29 cellular contexts compared by ENCODE assay signal in the genomic region with DNA sequence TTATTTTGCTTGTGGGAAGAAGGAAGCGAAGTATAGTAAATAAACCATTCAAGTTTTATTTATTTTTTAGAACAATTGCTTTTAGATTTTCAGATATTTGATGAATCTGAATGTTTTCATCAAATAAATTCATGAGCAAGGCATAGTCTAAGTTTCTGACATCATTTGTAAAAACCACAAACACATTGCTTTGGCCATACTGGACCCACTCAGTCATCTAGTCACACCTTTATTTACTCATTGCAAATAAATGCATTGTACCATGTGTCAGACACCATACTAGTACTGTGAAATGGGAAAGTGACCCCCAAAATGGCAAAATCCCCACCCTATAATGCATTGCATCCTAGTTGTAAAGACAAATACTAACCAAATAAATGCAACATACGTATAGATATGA.
DNase-seq lines count a peak whose midpoint lies in the region; ATAC-seq and TF ChIP-seq lines count a peak whose summit lies in the region.
"Had no signal": no experiment of that assay in that cellular context is flagged by ENCODE, and none has a peak within 500 bp of the region (broad histone marks: within the 10 kb centered on the region; RNA-seq: fewer than 3 reads in every experiment).

No MANE protein-coding gene starts in this region.

- H3K9me3 Mint-ChIP-seq in stimulated activated naive CD8-positive, alpha-beta T cell treated with anti-CD3 and anti-CD28 coated beads, Interleukin-15, amount 100 ng/mL, for 72 hours = peaks cover 0 to 5% of the 10 kb centered on the region in 2 donors
- H3K9me3 Mint-ChIP-seq: activated naive CD4-positive, alpha-beta T cell treated with anti-CD3 and anti-CD28 coated beads, Interleukin-2, amount 10 ng/mL, durations not matched to agents 7 days and 5 days had no signal

- ATAC-seq in stimulated activated naive CD8-positive, alpha-beta T cell treated with anti-CD3 and anti-CD28 coated beads, Interleukin-15, amount 100 ng/mL, for 72 hours = no peak
- no peak for ATAC-seq in GM18519 (IDR thresholded peaks at IDR 0.05; ENCODE audit: low FRiP score, unreplicated experiment)
- ATAC-seq: activated CD4-positive, alpha-beta T cell treated with anti-CD3 and anti-CD28 coated beads for 36 hours; activated CD8-positive, alpha-beta T cell treated with anti-CD3 and anti-CD28 coated beads, Interleukin-2, amount 10 ng/mL, durations not matched to agents 7 days and 5 days; stimulated activated naive CD8-positive, alpha-beta T cell treated with anti-CD3 and anti-CD28 coated beads, Interleukin-15, Interleukin-2, amounts not matched to agents 100 U/mL and 50 U/mL, for 24 hours had no signal

- H3K27me3 Mint-ChIP-seq in stimulated activated naive CD8-positive, alpha-beta T cell treated with anti-CD3 and anti-CD28 coated beads, Interleukin-15, amount 100 ng/mL, for 72 hours = no peaks in the 10 kb centered on the region
- H3K27me3 Mint-ChIP-seq: activated naive CD4-positive, alpha-beta T cell treated with anti-CD3 and anti-CD28 coated beads, Interleukin-2, amount 10 ng/mL, durations not matched to agents 7 days and 5 days had no signal

- no peak for TF ChIP-seq CTCF in epithelial cell of esophagus (IDR thresholded peaks at IDR 0.05; ENCODE audit: insufficient read depth, low read depth, low read length, missing control alignments)
- no peak for TF ChIP-seq CTCF in stomach (IDR thresholded peaks at IDR 0.05)

- H3K36me3 ChIP-seq in stomach = no peaks in the 10 kb centered on the region
- H3K36me3 ChIP-seq: adrenal gland, left ventricle myocardium inferior, right atrium auricular region, SJCRH30, thoracic aorta had no signal

- intact Hi-C loops in stomach (cut with DNase I; ENCODE audit: low total_unique reads) = no loop called here

- WGBS in stomach, 5 donors = 82 to 85% (median 84%) methylated on average over 2 of the region's 2 CpGs

- TF ChIP-seq EP300 in stomach (IDR thresholded peaks at IDR 0.05) = no peak

- TF ChIP-seq POLR2A in stomach (IDR thresholded peaks at IDR 0.05) = no peak

- no peak overlapping the region for H3K27ac ChIP-seq in stomach
- H3K27ac ChIP-seq: adrenal gland, left ventricle myocardium inferior, right atrium auricular region, SJCRH30, thoracic aorta, VCaP had no signal

- H3K27me3 ChIP-seq in stomach = no peaks in the 10 kb centered on the region
- H3K27me3 ChIP-seq: adrenal gland, right atrium auricular region, SJCRH30 had no signal

- H3K4me3 Mint-ChIP-seq in stimulated activated naive CD8-positive, alpha-beta T cell treated with anti-CD3 and anti-CD28 coated beads, Interleukin-15, amount 100 ng/mL, for 72 hours = no peak overlapping the region
- H3K4me3 Mint-ChIP-seq: activated CD4-positive, alpha-beta T cell treated with anti-CD3 and anti-CD28 coated beads for 36 hours; activated CD8-positive, alpha-beta T cell treated with anti-CD3 and anti-CD28 coated beads, Interleukin-2, amount 10 ng/mL, durations not matched to agents 7 days and 5 days; activated naive CD4-positive, alpha-beta T cell treated with anti-CD3 and anti-CD28 coated beads, Interleukin-2, amount 10 ng/mL, durations not matched to agents 7 days and 5 days had no signal

- no peaks in the 10 kb centered on the region for H3K4me1 Mint-ChIP-seq in stimulated activated naive CD8-positive, alpha-beta T cell treated with anti-CD3 and anti-CD28 coated beads, Interleukin-15, amount 100 ng/mL, for 72 hours
- H3K4me1 Mint-ChIP-seq: activated CD4-positive, alpha-beta T cell treated with anti-CD3 and anti-CD28 coated beads for 36 hours; activated naive CD4-positive, alpha-beta T cell treated with anti-CD3 and anti-CD28 coated beads, Interleukin-2, amount 10 ng/mL, durations not matched to agents 7 days and 5 days had no signal

- no peak overlapping the region for H3K4me3 ChIP-seq in epithelial cell of esophagus (ENCODE audit: low read length)
- H3K4me3 ChIP-seq in stomach = no peak overlapping the region
- H3K4me3 ChIP-seq: adrenal gland, left ventricle myocardium inferior, right atrium auricular region, SJCRH30, smooth muscle cell, thoracic aorta had no signal

- no peaks in the 10 kb centered on the region for H3K4me1 ChIP-seq in stomach
- H3K4me1 ChIP-seq: adrenal gland, left ventricle myocardium inferior, right atrium auricular region, SJCRH30 had no signal

- no peak overlapping the region for H3K27ac Mint-ChIP-seq in stimulated activated naive CD8-positive, alpha-beta T cell treated with anti-CD3 and anti-CD28 coated beads, Interleukin-15, amount 100 ng/mL, for 72 hours
- H3K27ac Mint-ChIP-seq: activated CD4-positive, alpha-beta T cell treated with anti-CD3 and anti-CD28 coated beads for 36 hours; activated CD8-positive, alpha-beta T cell treated with anti-CD3 and anti-CD28 coated beads, Interleukin-2, amount 10 ng/mL, durations not matched to agents 7 days and 5 days; activated naive CD4-positive, alpha-beta T cell treated with anti-CD3 and anti-CD28 coated beads, Interleukin-2, amount 10 ng/mL, durations not matched to agents 7 days and 5 days had no signal

- DNase-seq in A172 (ENCODE audit: low spot score) (peak; percentile 23), HPDE6-E6E7 (ENCODE audit: extremely low spot score) (peak; percentile 9), RKO (ENCODE audit: low spot score) (peak; percentile 4), epithelial cell of esophagus (ENCODE audit: low read depth) (peak; percentile 71), stomach (no peak), GDM1 (lab: John Stamatoyannopoulos, UW) (no peak)
- no peak for DNase-seq in stimulated activated naive CD8-positive, alpha-beta T cell treated with anti-CD3 and anti-CD28 coated beads, Interleukin-15, amount 100 ng/mL, for 72 hours
- DNase-seq: activated CD4-positive, alpha-beta T cell treated with anti-CD3 and anti-CD28 coated beads for 36 hours; activated CD8-positive, alpha-beta T cell treated with anti-CD3 and anti-CD28 coated beads, Interleukin-2, amount 10 ng/mL, durations not matched to agents 7 days and 5 days; activated naive CD4-positive, alpha-beta T cell treated with anti-CD3 and anti-CD28 coated beads, Interleukin-2, amount 10 ng/mL, durations not matched to agents 7 days and 5 days; adrenal gland; effector CD4-positive, alpha-beta T cell; erythroblast; head of caudate nucleus; islet precursor cell; left ventricle myocardium inferior; NCI-H1105; NCI-H187; NCI-H526; SJCRH30; stimulated activated CD4-positive, alpha-beta T cell treated with anti-CD3 and anti-CD28 coated beads, Interleukin-1b, Interleukin-23, amount 100 ng/mL, for 48 hours; stimulated activated naive CD8-positive, alpha-beta T cell treated with anti-CD3 and anti-CD28 coated beads, Interleukin-15, Interleukin-2, amounts not matched to agents 100 U/mL and 50 U/mL, for 24 hours; SW 1271; T-helper 9 cell had no signal

- H3K9me3 ChIP-seq in stomach = no peaks in the 10 kb centered on the region
- H3K9me3 ChIP-seq: adrenal gland, left ventricle myocardium inferior, right atrium auricular region, SJCRH30, thoracic aorta had no signal

Comparison
In these comparisons a context has a peak if more than half of its experiments do, and no peak if none do; other contexts are left out.
1. DNase-seq: peak in A172 (single experiment), HPDE6-E6E7 (single experiment), RKO (single experiment) and epithelial cell of esophagus (single experiment); none in stomach (single experiment), stimulated activated naive CD8-positive, alpha-beta T cell treated with anti-CD3 and anti-CD28 coated beads, Interleukin-15, amount 100 ng/mL, for 72 hours (0 of 2) and GDM1 (single experiment).